8 cellular contexts compared by ENCODE assay signal in genomic region chr4:76984127-76984526, GRCh38. TPM values are rescaled to one million over a fixed set of nuclear protein-coding genes. Genes with fewer than 3 reads are reported as not detected.
A peak's percentile ranks its signal among the peaks of the same experiment; 100 is the strongest.
DNase-seq lines count a peak whose midpoint lies in the region; ATAC-seq and TF ChIP-seq lines count a peak whose summit lies in the region.

No MANE protein-coding gene starts in this region.

- no peak overlapping the region for H3K4me3 ChIP-seq in Jurkat, Clone E6-1 (ENCODE audit: low read length)

- H3K4me3 Mint-ChIP-seq in chondrocyte (ENCODE audit: unreplicated experiment) = no peak overlapping the region
- H3K4me3 Mint-ChIP-seq in neural crest cell = no peak overlapping the region

- DNase-seq in CD1c-positive myeloid dendritic cell (ENCODE audit: extremely low spot score) (peak; percentile 20), chondrocyte (ENCODE audit: low spot score) (no peak), neural crest cell (ENCODE audit: low read depth, low spot score) (no peak), COR-L47 (lab: John Stamatoyannopoulos, UW) (no peak)
- DNase-seq in Jurkat, Clone E6-1 (ENCODE audit: low read depth, low spot score) = peak; percentile 47

- TF ChIP-seq CTCF in chondrocyte (IDR thresholded peaks at IDR 0.05) (peak; percentile 76), neural crest cell (conservative IDR thresholded peaks at IDR 0.05) (peak; percentile 43)

- ATAC-seq in GM19395 (IDR thresholded peaks at IDR 0.05; ENCODE audit: unreplicated experiment) = peak; percentile 66
- no peak for ATAC-seq in GM19397 (IDR thresholded peaks at IDR 0.05; ENCODE audit: unreplicated experiment)
- no peak for ATAC-seq in HG03135 (IDR thresholded peaks at IDR 0.05; ENCODE audit: unreplicated experiment)

- H3K27ac Mint-ChIP-seq in chondrocyte (ENCODE audit: unreplicated experiment) (peak overlapping the region; percentile 89), neural crest cell (ENCODE audit: unreplicated experiment) (no peak overlapping the region)

- H3K27me3 Mint-ChIP-seq in chondrocyte (ENCODE audit: low read depth) = no peaks in the 10 kb centered on the region
- no peaks in the 10 kb centered on the region for H3K27me3 Mint-ChIP-seq in neural crest cell (ENCODE audit: low read depth)

- peaks cover 5% of the 10 kb centered on the region for H3K36me3 Mint-ChIP-seq in chondrocyte (ENCODE audit: low read depth)
- peaks cover 3% of the 10 kb centered on the region for H3K36me3 Mint-ChIP-seq in neural crest cell (ENCODE audit: low read depth)

- H3K9me3 Mint-ChIP-seq in chondrocyte (ENCODE audit: low read depth) = no peaks in the 10 kb centered on the region
- H3K9me3 Mint-ChIP-seq in neural crest cell = no peaks in the 10 kb centered on the region

- H3K4me1 Mint-ChIP-seq in chondrocyte (ENCODE audit: low read depth) (peaks cover 99% of the 10 kb centered on the region), neural crest cell (peaks cover 67% of the 10 kb centered on the region)

RNA-seq across cellular contexts. Expression of gene SEPTIN11, which starts 34.6 kb away (rescaled TPM):
- 40.0 TPM for polyA plus RNA-seq in Jurkat, Clone E6-1 (2012; ENCODE audit: insufficient read depth, insufficient read length)
- total RNA-seq in chondrocyte (643 to 720 TPM (median 718 TPM) in 3 replicates), neural crest cell (187 and 192 TPM in 2 replicates)

Comparison
In these comparisons a context has a peak if more than half of its experiments do, and no peak if none do; other contexts are left out.
1. DNase-seq: peak in CD1c-positive myeloid dendritic cell (single experiment) and Jurkat, Clone E6-1 (single experiment); none in chondrocyte (single experiment), neural crest cell (single experiment) and COR-L47 (single experiment).